In the genomic region with DNA sequence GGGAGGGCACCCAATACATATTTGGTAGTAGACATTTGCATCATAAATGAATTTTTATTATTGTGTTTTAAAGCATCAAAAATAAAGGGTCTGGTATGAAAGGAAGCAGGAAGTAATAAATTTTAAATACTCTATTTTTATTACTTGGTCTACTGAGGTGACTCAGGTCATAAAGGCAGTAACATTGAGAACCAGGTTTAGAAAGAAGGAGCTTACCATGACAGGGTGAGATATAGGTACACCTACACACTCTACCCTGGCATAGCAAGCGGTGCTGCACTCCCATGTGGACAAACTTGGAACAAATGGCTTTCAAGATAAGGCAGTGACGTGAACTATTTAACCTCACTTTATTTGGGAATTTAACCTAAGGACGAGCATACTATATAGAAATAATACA, we compare ENCODE assay signal across 19 cellular contexts.
"Had no signal": no experiment of that assay in that cellular context is flagged by ENCODE, and none has a peak within 500 bp of the region (broad histone marks: within the 10 kb centered on the region; RNA-seq: fewer than 3 reads in every experiment).

No MANE protein-coding gene starts in this region.

- H3K9me3 ChIP-seq: upper lobe of left lung had no signal

- H3K4me3 ChIP-seq: coronary artery, heart left ventricle, upper lobe of left lung had no signal

- H3K9me3 Mint-ChIP-seq: activated B cell treated with CpG ODN at 0.5 μM for 24 hours; activated naive CD8-positive, alpha-beta T cell treated with anti-CD3 and anti-CD28 coated beads, Interleukin-2, amount 50 U/mL, for 24 hours; activated T-cell treated with anti-CD3 and anti-CD28 coated beads, Interleukin-2, amount 50 U/mL, for 4 hours; naive B cell had no signal

- H3K36me3 ChIP-seq: heart left ventricle, upper lobe of left lung had no signal

- H3K27me3 Mint-ChIP-seq: activated naive CD8-positive, alpha-beta T cell treated with anti-CD3 and anti-CD28 coated beads, Interleukin-2, amount 50 U/mL, for 24 hours; memory B cell; naive B cell had no signal

- H3K27ac Mint-ChIP-seq: activated B cell treated with CpG ODN at 0.5 μM for 24 hours; activated naive CD8-positive, alpha-beta T cell treated with anti-CD3 and anti-CD28 coated beads, Interleukin-2, amount 50 U/mL, for 24 hours; memory B cell; naive B cell had no signal

- H3K27ac ChIP-seq: coronary artery, epithelial cell of prostate, heart left ventricle, upper lobe of left lung had no signal

- H3K4me1 ChIP-seq: upper lobe of left lung had no signal

- ATAC-seq: activated naive CD8-positive, alpha-beta T cell treated with anti-CD3 and anti-CD28 coated beads, Interleukin-2, amount 50 U/mL, for 24 hours; activated T-cell treated with anti-CD3 and anti-CD28 coated beads, Interleukin-2, amount 50 U/mL, for 4 hours; heart left ventricle; left cardiac atrium had no signal

- H3K4me3 Mint-ChIP-seq: activated B cell treated with CpG ODN at 0.5 μM for 24 hours; activated naive CD8-positive, alpha-beta T cell treated with anti-CD3 and anti-CD28 coated beads, Interleukin-2, amount 50 U/mL, for 24 hours; activated T-cell treated with anti-CD3 and anti-CD28 coated beads, Interleukin-2, amount 50 U/mL, for 4 hours; memory B cell; naive B cell had no signal

- H3K4me1 Mint-ChIP-seq: activated B cell treated with CpG ODN at 0.5 μM for 24 hours; activated naive CD8-positive, alpha-beta T cell treated with anti-CD3 and anti-CD28 coated beads, Interleukin-2, amount 50 U/mL, for 24 hours; memory B cell; naive B cell had no signal

- H3K27me3 ChIP-seq: heart left ventricle, upper lobe of left lung had no signal

- H3K36me3 Mint-ChIP-seq: memory B cell, naive B cell had no signal

- DNase-seq: activated B cell treated with CpG ODN at 0.5 μM for 24 hours; activated CD4-positive, alpha-beta T cell treated with anti-CD3 and anti-CD28 coated beads for 4 hours; activated CD4-positive, alpha-beta T cell treated with anti-CD3 and anti-CD28 coated beads, Interleukin-2, amount 50 U/mL, for 48 hours; activated CD8-positive, alpha-beta memory T cell treated with anti-CD3 and anti-CD28 coated beads, Interleukin-2, amount 50 U/mL, for 48 hours; activated naive CD4-positive, alpha-beta T cell treated with anti-CD3 and anti-CD28 coated beads, Interleukin-2, amount 50 U/mL, for 16 hours; activated naive CD8-positive, alpha-beta T cell treated with anti-CD3 and anti-CD28 coated beads, Interleukin-2, amount 50 U/mL, for 24 hours; activated T-cell treated with anti-CD3 and anti-CD28 coated beads, Interleukin-2, amount 50 U/mL, for 4 hours; cerebellar nuclear complex; heart left ventricle; islet precursor cell; left cardiac atrium; naive B cell; stimulated activated CD4-positive, alpha-beta T cell treated with anti-CD3 and anti-CD28 coated beads, Interleukin-2, amount 100 ng/mL, for 48 hours; stimulated activated naive CD4-positive, alpha-beta T cell; T-helper 1 cell; upper lobe of left lung had no signal
